8 cellular contexts compared by ENCODE assay signal in the genomic region with DNA sequence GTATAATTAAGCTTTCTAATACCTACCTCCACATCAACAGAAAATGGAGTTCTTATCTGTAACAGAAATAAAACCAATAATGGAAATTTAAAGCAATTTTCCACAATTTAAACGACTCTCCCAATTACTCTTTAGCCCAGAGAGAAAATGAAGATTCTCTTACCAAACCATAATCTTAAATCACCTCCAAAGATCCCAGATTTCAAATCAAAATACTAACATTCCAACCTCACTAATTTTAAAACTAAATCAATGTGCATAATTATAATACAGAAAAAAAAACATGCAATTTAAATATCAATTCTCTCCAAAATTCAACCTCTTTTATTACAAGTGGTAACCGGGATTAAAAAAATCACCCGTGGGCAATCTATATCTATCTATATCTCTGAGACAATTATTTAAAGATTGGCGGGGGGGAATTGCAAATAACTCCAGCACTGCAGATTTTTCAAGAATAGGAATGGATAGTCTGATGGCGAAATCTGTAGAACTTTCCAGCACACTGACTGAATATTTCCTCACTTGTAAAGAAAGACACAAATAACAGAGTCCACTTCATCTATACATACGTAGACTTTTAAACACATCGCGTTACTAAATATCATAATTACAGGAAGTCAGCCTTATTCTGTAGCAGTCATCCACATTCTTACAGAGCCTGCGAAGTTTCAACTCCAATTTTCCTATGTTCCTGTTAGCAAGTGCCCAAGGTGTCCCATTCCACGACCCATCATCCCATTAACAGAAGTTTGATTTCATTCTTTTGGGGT. TPM values are rescaled to one million over a fixed set of nuclear protein-coding genes. Genes with fewer than 3 reads are reported as not detected.
A peak's percentile ranks its signal among the peaks of the same experiment; 100 is the strongest.
DNase-seq lines count a peak whose midpoint lies in the region; ATAC-seq, FAIRE-seq and TF ChIP-seq lines count a peak whose summit lies in the region.

No MANE protein-coding gene starts in this region.

- H3K9me3 ChIP-seq in hepatocyte (ENCODE audit: low read depth): no peaks in the 10 kb centered on the region
- no peaks in the 10 kb centered on the region for H3K9me3 ChIP-seq in small intestine (ENCODE audit: control insufficient read depth, low read depth)

- peak overlapping the region; percentile 85 for H2AFZ ChIP-seq in hepatocyte

- no peaks in the 10 kb centered on the region for H3K9me2 ChIP-seq in hepatocyte (replicated peaks; ENCODE audit: insufficient read depth)

- no peak for ATAC-seq in stimulated activated naive CD8-positive, alpha-beta T cell treated with anti-CD3 and anti-CD28 coated beads, Interleukin-15, Interleukin-2, amounts not matched to agents 100 U/mL and 50 U/mL, for 24 hours
- ATAC-seq in activated CD8-positive, alpha-beta T cell treated with anti-CD3 and anti-CD28 coated beads, Interleukin-2, amount 10 ng/mL, durations not matched to agents 7 days and 5 days: no peak
- no peak for ATAC-seq in esophagus mucosa
- ATAC-seq in HG03097 (IDR thresholded peaks at IDR 0.05; ENCODE audit: low FRiP score, unreplicated experiment): no peak

- peak overlapping the region; percentile 99 for H3K27ac ChIP-seq in hepatocyte
- peak overlapping the region; percentile 89 to 100 for H3K27ac ChIP-seq in small intestine (ENCODE audit: low read depth in 1 of 2, low read length in 1 of 2)

- peak overlapping the region; percentile 86 for H3K4me2 ChIP-seq in hepatocyte

- H3K4me1 Mint-ChIP-seq in stimulated activated naive CD8-positive, alpha-beta T cell treated with anti-CD3 and anti-CD28 coated beads, Interleukin-15, Interleukin-2, amounts not matched to agents 100 ng/mL and 50 ng/mL, for 24 hours (ENCODE audit: low read depth): peaks cover 54% of the 10 kb centered on the region
- H3K4me1 Mint-ChIP-seq in activated CD8-positive, alpha-beta T cell treated with anti-CD3 and anti-CD28 coated beads, Interleukin-2, amount 10 ng/mL, durations not matched to agents 7 days and 5 days (ENCODE audit: low read depth): peaks cover 52% of the 10 kb centered on the region

- H3K36me3 ChIP-seq in hepatocyte (replicated peaks; ENCODE audit: insufficient read depth, low read depth): no peaks in the 10 kb centered on the region
- no peaks in the 10 kb centered on the region for H3K36me3 ChIP-seq in small intestine (ENCODE audit: control insufficient read depth in 2 of 2, insufficient read depth in 2 of 2, low read length in 2 of 2)

- POLR2A ChIA-PET in activated CD8-positive, alpha-beta T cell treated with anti-CD3 and anti-CD28 coated beads, Interleukin-2, amount 10 ng/mL, durations not matched to agents 7 days and 5 days (lab: Charles Lee): interaction anchor here (0.6 to 0.8 kb wide), 3 partner anchors 17 to 258 kb away, joined by 3 to 6 read pairs (median 3); a partner anchor contains a TSS

- CTCF ChIA-PET in activated CD8-positive, alpha-beta T cell treated with anti-CD3 and anti-CD28 coated beads, Interleukin-2, amount 10 ng/mL, durations not matched to agents 7 days and 5 days (lab: Charles Lee): interaction anchor here (1.5 kb wide), 1 partner anchor 218 kb away, joined by 3 read pairs; no protein-coding TSS in a partner anchor

- peak overlapping the region; percentile 67 for H3K4me3 ChIP-seq in hepatocyte
- H3K4me3 ChIP-seq in small intestine (ENCODE audit: low read depth in 1 of 2, low read length in 2 of 2): peak overlapping the region; percentile 67 to 94

- no peaks in the 10 kb centered on the region for H3K27me3 ChIP-seq in hepatocyte
- no peaks in the 10 kb centered on the region for H3K27me3 ChIP-seq in small intestine (ENCODE audit: control insufficient read depth in 2 of 2, insufficient read depth in 2 of 2, low read length in 2 of 2)

- peaks cover 23% of the 10 kb centered on the region for H3K4me1 ChIP-seq in hepatocyte (ENCODE audit: insufficient read depth)
- H3K4me1 ChIP-seq in small intestine (ENCODE audit: control insufficient read depth in 2 of 2, insufficient read depth in 1 of 2, low read depth in 1 of 2, low read length in 1 of 2): peaks cover 0 to 3% of the 10 kb centered on the region in 2 donors

- H3K9me3 Mint-ChIP-seq in stimulated activated naive CD8-positive, alpha-beta T cell treated with anti-CD3 and anti-CD28 coated beads, Interleukin-15, Interleukin-2, amounts not matched to agents 100 ng/mL and 50 ng/mL, for 24 hours: no peaks in the 10 kb centered on the region
- H3K9me3 Mint-ChIP-seq in activated CD8-positive, alpha-beta T cell treated with anti-CD3 and anti-CD28 coated beads, Interleukin-2, amount 10 ng/mL, durations not matched to agents 7 days and 5 days (ENCODE audit: insufficient read depth): no peaks in the 10 kb centered on the region

- peaks cover 56% of the 10 kb centered on the region for H3K79me2 ChIP-seq in hepatocyte

- peaks cover 28% of the 10 kb centered on the region for H4K20me1 ChIP-seq in hepatocyte (ENCODE audit: insufficient read depth, poor library complexity, severe bottlenecking)

- peaks cover 29% of the 10 kb centered on the region for H3K36me3 Mint-ChIP-seq in stimulated activated naive CD8-positive, alpha-beta T cell treated with anti-CD3 and anti-CD28 coated beads, Interleukin-15, Interleukin-2, amounts not matched to agents 100 ng/mL and 50 ng/mL, for 24 hours (ENCODE audit: low read depth)
- H3K36me3 Mint-ChIP-seq in activated CD8-positive, alpha-beta T cell treated with anti-CD3 and anti-CD28 coated beads, Interleukin-2, amount 10 ng/mL, durations not matched to agents 7 days and 5 days (ENCODE audit: low read depth): peaks cover 30% of the 10 kb centered on the region

- H3K27ac Mint-ChIP-seq in stimulated activated naive CD8-positive, alpha-beta T cell treated with anti-CD3 and anti-CD28 coated beads, Interleukin-15, Interleukin-2, amounts not matched to agents 100 ng/mL and 50 ng/mL, for 24 hours: peak overlapping the region; percentile 92
- H3K27ac Mint-ChIP-seq in activated CD8-positive, alpha-beta T cell treated with anti-CD3 and anti-CD28 coated beads, Interleukin-2, amount 10 ng/mL, durations not matched to agents 7 days and 5 days: peak overlapping the region; percentile 93

- peak overlapping the region; percentile 97 for H3K4me3 Mint-ChIP-seq in stimulated activated naive CD8-positive, alpha-beta T cell treated with anti-CD3 and anti-CD28 coated beads, Interleukin-15, Interleukin-2, amounts not matched to agents 100 ng/mL and 50 ng/mL, for 24 hours
- peak overlapping the region; percentile 96 for H3K4me3 Mint-ChIP-seq in activated CD8-positive, alpha-beta T cell treated with anti-CD3 and anti-CD28 coated beads, Interleukin-2, amount 10 ng/mL, durations not matched to agents 7 days and 5 days

- TF ChIP-seq CTCF in hepatocyte (IDR thresholded peaks at IDR 0.05; ENCODE audit: poor library complexity): no peak

- no peaks in the 10 kb centered on the region for H3K27me3 Mint-ChIP-seq in stimulated activated naive CD8-positive, alpha-beta T cell treated with anti-CD3 and anti-CD28 coated beads, Interleukin-15, Interleukin-2, amounts not matched to agents 100 ng/mL and 50 ng/mL, for 24 hours
- H3K27me3 Mint-ChIP-seq in activated CD8-positive, alpha-beta T cell treated with anti-CD3 and anti-CD28 coated beads, Interleukin-2, amount 10 ng/mL, durations not matched to agents 7 days and 5 days (ENCODE audit: low read depth): no peaks in the 10 kb centered on the region

- 3% methylated on average over 10 of the region's 10 CpGs for WGBS in hepatocyte (ENCODE audit: low lambda C conversion rate, missing lambda C conversion rate)
- whole genome bisulfite sequencing in small intestine, 3 donors: 1 to 4% (median 4%) methylated on average over 10 of the region's 10 CpGs

- no peak for FAIRE-seq in small intestine (lab: Jason Lieb, UNC)

- no peak for DNase-seq in stimulated activated naive CD8-positive, alpha-beta T cell treated with anti-CD3 and anti-CD28 coated beads, Interleukin-15, Interleukin-2, amounts not matched to agents 100 U/mL and 50 U/mL, for 24 hours
- no peak for DNase-seq in activated CD8-positive, alpha-beta T cell treated with anti-CD3 and anti-CD28 coated beads, Interleukin-2, amount 10 ng/mL, durations not matched to agents 7 days and 5 days
- DNase-seq in hepatocyte (ENCODE audit: low spot score) (peak; percentile 11), small intestine (peak; percentile 33), NCI-H2171 (lab: John Stamatoyannopoulos, UW) (no peak)

RNA-seq across cellular contexts. Expression of a gene that starts 1.3 kb away (rescaled TPM):
- 10 to 100 TPM; 48.8 to 50.1 TPM for total RNA-seq in activated CD8-positive, alpha-beta T cell treated with anti-CD3 and anti-CD28 coated beads, Interleukin-2, amount 10 ng/mL, durations not matched to agents 7 days and 5 days
- total RNA-seq in hepatocyte: 46.8 and 54.0 TPM in 2 replicates
- 21.4 and 23.3 TPM in 2 replicates for polyA plus RNA-seq in hepatocyte
- polyA plus RNA-seq in small intestine: 10 to 100 TPM; 13.5 to 40.5 (median 21.9) TPM
- 33.3 TPM for total RNA-seq in esophagus mucosa

RNA-seq across cellular contexts. Expression of a gene that starts 35.5 kb away (rescaled TPM):
- not detected for total RNA-seq in activated CD8-positive, alpha-beta T cell treated with anti-CD3 and anti-CD28 coated beads, Interleukin-2, amount 10 ng/mL, durations not matched to agents 7 days and 5 days
- not detected in 2 replicates for total RNA-seq in hepatocyte
- polyA plus RNA-seq in hepatocyte: not detected in 2 replicates
- polyA plus RNA-seq in small intestine: under 1 TPM; under 0.01 to 0.54 (median 0.01) TPM
- 0.08 TPM for total RNA-seq in esophagus mucosa

Comparison
In these comparisons a context has a peak if more than half of its experiments do, and no peak if none do; other contexts are left out.
1. DNase-seq: peak in hepatocyte (single experiment) and small intestine (single experiment); none in stimulated activated naive CD8-positive, alpha-beta T cell treated with anti-CD3 and anti-CD28 coated beads, Interleukin-15, Interleukin-2, amounts not matched to agents 100 U/mL and 50 U/mL, for 24 hours (single experiment), activated CD8-positive, alpha-beta T cell treated with anti-CD3 and anti-CD28 coated beads, Interleukin-2, amount 10 ng/mL, durations not matched to agents 7 days and 5 days (single experiment) and NCI-H2171 (single experiment).